ENCODE assay signal across 1 cellular context in genomic region chr2:241818943-241819270, GRCh38.
A peak's percentile ranks its signal among the peaks of the same experiment; 100 is the strongest.
TF ChIP-seq lines count a peak whose summit lies in the region.

No MANE protein-coding gene starts in this region.

TF ChIP-seq in liver, 16 proteins besides CTCF, POLR2A, EP300 and RAD21 (continued from another document):
- TF ChIP-seq, protein P1, sequence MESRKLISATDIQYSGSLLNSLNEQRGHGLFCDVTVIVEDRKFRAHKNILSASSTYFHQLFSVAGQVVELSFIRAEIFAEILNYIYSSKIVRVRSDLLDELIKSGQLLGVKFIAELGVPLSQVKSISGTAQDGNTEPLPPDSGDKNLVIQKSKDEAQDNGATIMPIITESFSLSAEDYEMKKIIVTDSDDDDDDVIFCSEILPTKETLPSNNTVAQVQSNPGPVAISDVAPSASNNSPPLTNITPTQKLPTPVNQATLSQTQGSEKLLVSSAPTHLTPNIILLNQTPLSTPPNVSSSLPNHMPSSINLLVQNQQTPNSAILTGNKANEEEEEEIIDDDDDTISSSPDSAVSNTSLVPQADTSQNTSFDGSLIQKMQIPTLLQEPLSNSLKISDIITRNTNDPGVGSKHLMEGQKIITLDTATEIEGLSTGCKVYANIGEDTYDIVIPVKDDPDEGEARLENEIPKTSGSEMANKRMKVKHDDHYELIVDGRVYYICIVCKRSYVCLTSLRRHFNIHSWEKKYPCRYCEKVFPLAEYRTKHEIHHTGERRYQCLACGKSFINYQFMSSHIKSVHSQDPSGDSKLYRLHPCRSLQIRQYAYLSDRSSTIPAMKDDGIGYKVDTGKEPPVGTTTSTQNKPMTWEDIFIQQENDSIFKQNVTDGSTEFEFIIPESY (IDR thresholded peaks at IDR 0.05): no peak
- TF ChIP-seq EGR1 (IDR thresholded peaks at IDR 0.05; ENCODE audit: low read depth in 2 of 2) (no peak), JUND (IDR thresholded peaks at IDR 0.05) (no peak), FOXA1 (IDR thresholded peaks at IDR 0.05) (peak; percentile 21), FOXA2 (IDR thresholded peaks at IDR 0.05) (peak; percentile 60), NR2F2 (IDR thresholded peaks at IDR 0.05) (peak; percentile 86), TAF1 (conservative IDR thresholded peaks at IDR 0.05) (no peak), YY1 (IDR thresholded peaks at IDR 0.05) (no peak), HNF4A (conservative IDR thresholded peaks at IDR 0.05) (peak; percentile 83 to 95), SP1 (IDR thresholded peaks at IDR 0.05) (peak; percentile 64), RXRA (IDR thresholded peaks at IDR 0.05) (peak; percentile 86 to 90), GABPA (IDR thresholded peaks at IDR 0.05 in 1 of 2, conservative IDR thresholded peaks at IDR 0.05 in 1 of 2) (peak in 1 of 2 donors; percentile 25)
- TF ChIP-seq, protein P2, sequence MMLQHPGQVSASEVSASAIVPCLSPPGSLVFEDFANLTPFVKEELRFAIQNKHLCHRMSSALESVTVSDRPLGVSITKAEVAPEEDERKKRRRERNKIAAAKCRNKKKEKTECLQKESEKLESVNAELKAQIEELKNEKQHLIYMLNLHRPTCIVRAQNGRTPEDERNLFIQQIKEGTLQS (IDR thresholded peaks at IDR 0.05): no peak
- TF ChIP-seq, protein P3, sequence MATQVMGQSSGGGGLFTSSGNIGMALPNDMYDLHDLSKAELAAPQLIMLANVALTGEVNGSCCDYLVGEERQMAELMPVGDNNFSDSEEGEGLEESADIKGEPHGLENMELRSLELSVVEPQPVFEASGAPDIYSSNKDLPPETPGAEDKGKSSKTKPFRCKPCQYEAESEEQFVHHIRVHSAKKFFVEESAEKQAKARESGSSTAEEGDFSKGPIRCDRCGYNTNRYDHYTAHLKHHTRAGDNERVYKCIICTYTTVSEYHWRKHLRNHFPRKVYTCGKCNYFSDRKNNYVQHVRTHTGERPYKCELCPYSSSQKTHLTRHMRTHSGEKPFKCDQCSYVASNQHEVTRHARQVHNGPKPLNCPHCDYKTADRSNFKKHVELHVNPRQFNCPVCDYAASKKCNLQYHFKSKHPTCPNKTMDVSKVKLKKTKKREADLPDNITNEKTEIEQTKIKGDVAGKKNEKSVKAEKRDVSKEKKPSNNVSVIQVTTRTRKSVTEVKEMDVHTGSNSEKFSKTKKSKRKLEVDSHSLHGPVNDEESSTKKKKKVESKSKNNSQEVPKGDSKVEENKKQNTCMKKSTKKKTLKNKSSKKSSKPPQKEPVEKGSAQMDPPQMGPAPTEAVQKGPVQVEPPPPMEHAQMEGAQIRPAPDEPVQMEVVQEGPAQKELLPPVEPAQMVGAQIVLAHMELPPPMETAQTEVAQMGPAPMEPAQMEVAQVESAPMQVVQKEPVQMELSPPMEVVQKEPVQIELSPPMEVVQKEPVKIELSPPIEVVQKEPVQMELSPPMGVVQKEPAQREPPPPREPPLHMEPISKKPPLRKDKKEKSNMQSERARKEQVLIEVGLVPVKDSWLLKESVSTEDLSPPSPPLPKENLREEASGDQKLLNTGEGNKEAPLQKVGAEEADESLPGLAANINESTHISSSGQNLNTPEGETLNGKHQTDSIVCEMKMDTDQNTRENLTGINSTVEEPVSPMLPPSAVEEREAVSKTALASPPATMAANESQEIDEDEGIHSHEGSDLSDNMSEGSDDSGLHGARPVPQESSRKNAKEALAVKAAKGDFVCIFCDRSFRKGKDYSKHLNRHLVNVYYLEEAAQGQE (IDR thresholded peaks at IDR 0.05): no peak
- TF ChIP-seq, protein P4, sequence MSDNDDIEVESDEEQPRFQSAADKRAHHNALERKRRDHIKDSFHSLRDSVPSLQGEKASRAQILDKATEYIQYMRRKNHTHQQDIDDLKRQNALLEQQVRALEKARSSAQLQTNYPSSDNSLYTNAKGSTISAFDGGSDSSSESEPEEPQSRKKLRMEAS (IDR thresholded peaks at IDR 0.05): no peak
